ENCODE assay signal across 33 cellular contexts in genomic region chr6:73143551-73143950, GRCh38.
A peak's percentile ranks its signal among the peaks of the same experiment; 100 is the strongest.
DNase-seq lines count a peak whose midpoint lies in the region; ATAC-seq and TF ChIP-seq lines count a peak whose summit lies in the region.
"Had no signal": no experiment of that assay in that cellular context is flagged by ENCODE, and none has a peak within 500 bp of the region (broad histone marks: within the 10 kb centered on the region; RNA-seq: fewer than 3 reads in every experiment).

No MANE protein-coding gene starts in this region.

- DNase-seq in GM23338 (ENCODE audit: low spot score) (no peak), caudate nucleus (lab: John Stamatoyannopoulos, UW) (peak in 16 of 61 donors; percentile 2 to 58 (median 18)), putamen (ENCODE audit: low spot score) (peak; percentile 45), cerebellum (ENCODE audit: low spot score) (no peak), GM19240 (ENCODE audit: insufficient read length, low spot score) (no peak)
- DNase-seq: 8988T; ACHN; AML-193; BE2C; C1 segment of cervical spinal cord; Caco-2; Calu3; CD4-positive, alpha-beta memory T cell; CD4-positive, alpha-beta T cell; CD4-positive, CD25-positive, alpha-beta regulatory T cell; CD8-positive, alpha-beta memory T cell; CD8-positive, alpha-beta T cell; COR-L47; DMS 273 treated with DMSO at 0.1 percent for 48 hours; DMS153; DMS53; DMS79; DMS79 treated with DMSO at 0.1 percent for 48 hours; DND-41; EL had no signal

- no peaks in the 10 kb centered on the region for H3K27me3 ChIP-seq in GM23338 (ENCODE audit: insufficient read depth)
- H3K27me3 ChIP-seq: BE2C; BLaER1; BLaER1 treated with 17β-estradiol and CSF1 and Interleukin-3, amounts not matched to agents 10 nM and 100 nM had no signal

- 0 out of 2 replicates have a peak overlapping the region, but pooled peaks have one; percentile 9 for H2AFZ ChIP-seq in GM23338

- no peaks in the 10 kb centered on the region for H3K9me3 Mint-ChIP-seq in GM23338
- H3K9me3 Mint-ChIP-seq: CD14-positive monocyte; CD4-positive, alpha-beta T cell; CD8-positive, alpha-beta memory T cell; CD8-positive, alpha-beta T cell had no signal

- H3K9me2 ChIP-seq in GM23338 (ENCODE audit: insufficient read depth): no peaks in the 10 kb centered on the region

- H4K20me1 ChIP-seq in GM23338 (replicated peaks; ENCODE audit: insufficient read depth): no peaks in the 10 kb centered on the region
- H4K20me1 ChIP-seq: BLaER1; BLaER1 treated with 17β-estradiol and CSF1 and Interleukin-3, amounts not matched to agents 10 nM and 100 nM had no signal

- H3K36me3 Mint-ChIP-seq in GM23338 (ENCODE audit: low read depth): no peaks in the 10 kb centered on the region
- H3K36me3 Mint-ChIP-seq: CD14-positive monocyte; CD4-positive, alpha-beta memory T cell; CD4-positive, CD25-positive, alpha-beta regulatory T cell had no signal

- no peaks in the 10 kb centered on the region for H3K79me2 ChIP-seq in GM23338 (replicated peaks; ENCODE audit: insufficient read depth)

- H3K4me3 Mint-ChIP-seq in GM23338: no peak overlapping the region
- H3K4me3 Mint-ChIP-seq: B cell; CD14-positive monocyte; CD4-positive, alpha-beta memory T cell; CD4-positive, alpha-beta T cell; CD4-positive, CD25-positive, alpha-beta regulatory T cell; CD8-positive, alpha-beta memory T cell; CD8-positive, alpha-beta T cell had no signal

- no peak overlapping the region for H3K27ac ChIP-seq in GM23338 (ENCODE audit: low read depth)
- peak overlapping the region; percentile 24 for H3K27ac ChIP-seq in caudate nucleus (ENCODE audit: low read depth, low read length)
- H3K27ac ChIP-seq: 22Rv1; A549; BLaER1; BLaER1 treated with 17β-estradiol and CSF1 and Interleukin-3, amounts not matched to agents 10 nM and 100 nM; C4-2B had no signal

- H3K27me3 Mint-ChIP-seq in GM23338 (ENCODE audit: insufficient read depth, low read depth, poor library complexity): no peaks in the 10 kb centered on the region
- H3K27me3 Mint-ChIP-seq: B cell; CD4-positive, alpha-beta memory T cell; CD4-positive, alpha-beta T cell; CD8-positive, alpha-beta memory T cell had no signal

- ATAC-seq in GM23338 (no peak), GM18498 (IDR thresholded peaks at IDR 0.05; ENCODE audit: unreplicated experiment) (no peak)
- ATAC-seq: A549; CD8-positive, alpha-beta T cell had no signal

- H3K36me3 ChIP-seq in GM23338 (ENCODE audit: insufficient read depth): no peaks in the 10 kb centered on the region
- H3K36me3 ChIP-seq: BE2C had no signal

- no peaks in the 10 kb centered on the region for H3F3A ChIP-seq in GM23338 (replicated peaks; ENCODE audit: low read depth)

- H3K4me1 Mint-ChIP-seq in GM23338: no peaks in the 10 kb centered on the region
- H3K4me1 Mint-ChIP-seq: CD14-positive monocyte; CD4-positive, alpha-beta memory T cell; CD8-positive, alpha-beta memory T cell had no signal

- H3K4me2 ChIP-seq in GM23338: no peak overlapping the region
- H3K4me2 ChIP-seq: A549; BLaER1; BLaER1 treated with 17β-estradiol and CSF1 and Interleukin-3, amounts not matched to agents 10 nM and 100 nM had no signal

- H3K4me3 ChIP-seq in GM23338: no peak overlapping the region
- H3K4me3 ChIP-seq: A549; BLaER1; BLaER1 treated with 17β-estradiol and CSF1 and Interleukin-3, amounts not matched to agents 10 nM and 100 nM had no signal

- no peaks in the 10 kb centered on the region for H3K4me1 ChIP-seq in GM23338 (ENCODE audit: insufficient read depth)
- H3K4me1 ChIP-seq: A549; BE2C; BLaER1; BLaER1 treated with 17β-estradiol and CSF1 and Interleukin-3, amounts not matched to agents 10 nM and 100 nM; Caco-2 had no signal

- no peak overlapping the region for H3K27ac Mint-ChIP-seq in GM23338
- H3K27ac Mint-ChIP-seq: B cell; CD14-positive monocyte; CD4-positive, alpha-beta memory T cell; CD4-positive, alpha-beta T cell; CD4-positive, CD25-positive, alpha-beta regulatory T cell; CD8-positive, alpha-beta memory T cell; CD8-positive, alpha-beta T cell had no signal

- TF ChIP-seq CTCF in GM23338 (conservative IDR thresholded peaks at IDR 0.05; ENCODE audit: low read depth in 2 of 2): no peak

TF ChIP-seq in GM23338, 12 proteins besides CTCF, POLR2A, EP300 and RAD21:
- TF ChIP-seq STAT1 (IDR thresholded peaks at IDR 0.05; ENCODE audit: unreplicated experiment): no peak
- no peak for TF ChIP-seq ZNF331 (CRISPR knock-in tag; IDR thresholded peaks at IDR 0.05; ENCODE audit: low read depth)
- no peak for TF ChIP-seq ETS1 (IDR thresholded peaks at IDR 0.05)
- TF ChIP-seq ZNF462 (CRISPR knock-in tag; IDR thresholded peaks at IDR 0.05): no peak
TF ChIP-seq in GM23338: peak in this region for 0.
